14 cellular contexts compared by ENCODE assay signal in the genomic region with DNA sequence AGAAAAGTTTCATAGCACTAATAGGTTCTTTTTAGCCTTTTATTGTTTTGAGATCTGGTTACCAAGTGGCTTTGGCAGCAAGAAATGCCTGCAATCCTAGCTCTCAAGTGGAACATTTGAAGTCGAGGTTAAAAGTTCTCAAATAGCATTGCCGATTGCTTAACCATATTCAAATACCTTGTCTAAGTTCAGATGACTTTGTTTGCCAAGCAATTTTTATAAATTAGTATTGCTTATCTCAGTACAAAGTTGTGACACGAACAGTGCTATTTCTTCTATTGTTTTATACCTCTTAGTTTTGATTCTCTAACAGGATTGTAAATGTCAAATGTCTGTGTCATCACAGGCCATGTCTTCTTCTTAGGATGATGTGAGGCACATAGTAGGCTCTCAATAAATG.
DNase-seq lines count a peak whose midpoint lies in the region; ATAC-seq and TF ChIP-seq lines count a peak whose summit lies in the region.
"Had no signal": no experiment of that assay in that cellular context is flagged by ENCODE, and none has a peak within 500 bp of the region (broad histone marks: within the 10 kb centered on the region; RNA-seq: fewer than 3 reads in every experiment).

No MANE protein-coding gene starts in this region.

- H2BK5ac ChIP-seq in IMR-90 (ENCODE audit: low read depth, low read length, poor library complexity, severe bottlenecking) = peak overlapping the region; percentile 92

- H3K4me3 ChIP-seq in AG04449 (ENCODE audit: low read depth, low read length) (no peak overlapping the region), IMR-90 (ENCODE audit: insufficient read depth, low read depth, low read length) (no peak overlapping the region), mammary epithelial cell (replicated peaks in 1 of 3; ENCODE audit: insufficient read depth in 1 of 3, low read depth in 2 of 3, low read length in 3 of 3) (no peak overlapping the region), esophagus squamous epithelium (no peak overlapping the region)
- H3K4me3 ChIP-seq: heart left ventricle had no signal

- H2BK15ac ChIP-seq in IMR-90 (ENCODE audit: low read depth, low read length) = peak overlapping the region; percentile 99; the same call in 2 of the 3 replicates

- peak overlapping the region; percentile 79; the same call in 1 of the 2 replicates for H3K14ac ChIP-seq in IMR-90 (replicated peaks; ENCODE audit: low read depth, low read length)

- dilution Hi-C loops in IMR-90 (cut with HindIII; ENCODE audit: low sequenced_read_pairs, unreplicated experiment) = no loop called here
- dilution Hi-C loops in mammary epithelial cell (cut with HindIII; ENCODE audit: low sequenced_read_pairs) = no loop called here

- H3K27me3 ChIP-seq in IMR-90 (ENCODE audit: control insufficient read depth, insufficient read depth, low read length) = no peaks in the 10 kb centered on the region
- no peaks in the 10 kb centered on the region for H3K27me3 ChIP-seq in mammary epithelial cell (ENCODE audit: insufficient read depth, low read length)
- no peaks in the 10 kb centered on the region for H3K27me3 ChIP-seq in esophagus squamous epithelium
- H3K27me3 ChIP-seq: heart left ventricle had no signal

- BruUV-seq in IMR-90 (replicated peaks; lab: Mats Ljungman, UMichigan) = no TSS peak
- TSS peak; percentile 67 for BruUV-seq in mammary epithelial cell (replicated peaks; lab: Mats Ljungman, UMichigan)

- no peak overlapping the region for H2AFZ ChIP-seq in IMR-90 (replicated peaks; ENCODE audit: low read length, poor library complexity)
- peak overlapping the region; percentile 62 for H2AFZ ChIP-seq in mammary epithelial cell (ENCODE audit: low read depth, low read length)

- no peaks in the 10 kb centered on the region for H4K20me1 ChIP-seq in IMR-90 (ENCODE audit: insufficient read depth, low read length)
- no peaks in the 10 kb centered on the region for H4K20me1 ChIP-seq in mammary epithelial cell (ENCODE audit: insufficient read depth, low read length)

- no peaks in the 10 kb centered on the region for H3K79me1 ChIP-seq in IMR-90 (ENCODE audit: low read depth in 1 of 2, low read length in 2 of 2)

- no CpG with 5 or more reads among the region's 3 CpGs for WGBS in IMR-90 (ENCODE audit: extremely low coverage in 2 of 2, insufficient read length in 1 of 2), 2 experiments
- WGBS in mammary epithelial cell (ENCODE audit: low coverage, missing lambda C conversion rate) = 0% methylated on average over 3 of the region's 3 CpGs
- whole genome bisulfite sequencing in esophagus squamous epithelium, 2 donors = 44 to 45% methylated on average over 3 of the region's 3 CpGs

- peak overlapping the region; percentile 91 for H2BK120ac ChIP-seq in IMR-90 (ENCODE audit: low read depth, low read length)

- H4K8ac ChIP-seq in IMR-90 (ENCODE audit: low read depth in 2 of 2, low read length in 2 of 2) = peak overlapping the region; percentile 71 to 90; a peak in 3 of 4 replicates

- POLR2A ChIA-PET in AG04449 (lab: Yijun Ruan, JAX) (no interaction called here), IMR-90 (lab: Charles Lee; ENCODE audit: unreplicated experiment) (no interaction called here)

- H3K79me2 ChIP-seq in mammary epithelial cell (ENCODE audit: insufficient read depth, low read length) = no peaks in the 10 kb centered on the region

- H2AK5ac ChIP-seq in IMR-90 (ENCODE audit: low read depth, low read length) = no peak overlapping the region

- in situ Hi-C loops in IMR-90 (cut with MboI; ENCODE audit: low sequenced_read_pairs) = no loop called here
- in situ Hi-C loops in mammary epithelial cell (cut with MboI; ENCODE audit: low sequenced_read_pairs in 2 of 2) = no loop called here

- H3K4me2 ChIP-seq in IMR-90 (ENCODE audit: low read depth, low read length) (peak overlapping the region; percentile 42; the same call in 1 of the 2 replicates), mammary epithelial cell (ENCODE audit: insufficient read depth, low read depth, low read length) (peak overlapping the region; percentile 50)

- TF ChIP-seq POLR2A in IMR-90 (IDR thresholded peaks at IDR 0.05; ENCODE audit: low read depth, low read length) (no peak), esophagus squamous epithelium (IDR thresholded peaks at IDR 0.05) (no peak)

- peaks cover 5% of the 10 kb centered on the region for H3K4me1 ChIP-seq in IMR-90 (ENCODE audit: control insufficient read depth, insufficient read depth, low read length)
- peaks cover 23% of the 10 kb centered on the region for H3K4me1 ChIP-seq in mammary epithelial cell (ENCODE audit: insufficient read depth, low read length)
- no peaks in the 10 kb centered on the region for H3K4me1 ChIP-seq in esophagus squamous epithelium

- peak overlapping the region; percentile 66; the same call in 1 of the 2 replicates for H3K23ac ChIP-seq in IMR-90 (ENCODE audit: low read depth, low read length)

- no peak overlapping the region for H2AK9ac ChIP-seq in IMR-90 (replicated peaks; ENCODE audit: low read depth, low read length, poor library complexity)

- TF ChIP-seq RAD21 in IMR-90 (IDR thresholded peaks at IDR 0.05; ENCODE audit: low read length) = no peak

- peak overlapping the region; percentile 23; the same call in 1 of the 2 replicates for H3K18ac ChIP-seq in IMR-90 (ENCODE audit: low read depth, low read length)

- H3K9ac ChIP-seq in IMR-90 (ENCODE audit: low read depth, low read length) (no peak overlapping the region), mammary epithelial cell (ENCODE audit: insufficient read depth, low read length) (no peak overlapping the region)

- DNase-seq in AG04449 (ENCODE audit: low read depth, low spot score) (peak; percentile 77), IMR-90 (peak; percentile 74), mammary epithelial cell (peak; percentile 35), lung microvascular endothelial cell (ENCODE audit: low read depth in 2 of 2) (peak; percentile 10 to 11), DMS153 treated with DMSO at 0.1 percent for 48 hours (lab: John Stamatoyannopoulos, UW; ENCODE audit: unreplicated experiment) (no peak), esophagus squamous epithelium (lab: John Stamatoyannopoulos, UW) (no peak), SK-N-DZ (ENCODE audit: low spot score) (no peak), OCI-M1 (lab: John Stamatoyannopoulos, UW) (no peak)
- DNase-seq: activated B cell treated with CpG ODN at 0.5 μM for 24 hours; activated T-cell treated with anti-CD3 and anti-CD28 coated beads, Interleukin-2, amount 50 U/mL, for 24 hours; NCI-H1694 treated with DMSO at 0.1 percent for 48 hours; stimulated activated CD4-positive, alpha-beta T cell treated with anti-CD3 and anti-CD28 coated beads, Interleukin-12 subunit alpha, Interleukin-12 subunit beta, amount 100 ng/mL, for 4 hours had no signal

- peak overlapping the region; percentile 93 for H2BK20ac ChIP-seq in IMR-90 (ENCODE audit: low read depth, low read length)

- no peak overlapping the region for H4K5ac ChIP-seq in IMR-90 (ENCODE audit: low read depth, low read length)

- TF ChIP-seq CTCF in AG04449 (IDR thresholded peaks at IDR 0.05; ENCODE audit: insufficient read depth, low read length, missing control alignments) (no peak), IMR-90 (conservative IDR thresholded peaks at IDR 0.05; ENCODE audit: low read depth, low read length) (no peak), mammary epithelial cell (conservative IDR thresholded peaks at IDR 0.05 in 1 of 2, IDR thresholded peaks at IDR 0.05 in 1 of 2; ENCODE audit: extremely low read depth in 1 of 2, insufficient read depth in 1 of 2, low read depth in 1 of 2, low read length in 2 of 2) (no peak), esophagus squamous epithelium (IDR thresholded peaks at IDR 0.05) (no peak)

- intact Hi-C loops in IMR-90 (cut with micrococcal nuclease) (loop anchor here (5.0 to 10.0 kb wide), 2 partner anchors 133 to 150 kb away; no protein-coding TSS in a partner anchor), mammary epithelial cell (cut with micrococcal nuclease) (no loop called here), esophagus squamous epithelium (cut with DNase I) (no loop called here)

- H3K9me3 ChIP-seq in IMR-90 (ENCODE audit: control insufficient read depth, insufficient read depth, low read length) (no peaks in the 10 kb centered on the region), mammary epithelial cell (replicated peaks; ENCODE audit: insufficient read depth, low read length) (no peaks in the 10 kb centered on the region), esophagus squamous epithelium (no peaks in the 10 kb centered on the region)
- H3K9me3 ChIP-seq: heart left ventricle had no signal

- peak; percentile 16 for ATAC-seq in IMR-90 (ENCODE audit: low read depth)

- H3K36me3 ChIP-seq in IMR-90 (ENCODE audit: control insufficient read depth, insufficient read depth, low read length) (no peaks in the 10 kb centered on the region), mammary epithelial cell (ENCODE audit: insufficient read depth, low read length) (no peaks in the 10 kb centered on the region), esophagus squamous epithelium (no peaks in the 10 kb centered on the region)
- H3K36me3 ChIP-seq: heart left ventricle had no signal

- CTCF ChIA-PET in AG04449 (lab: Yijun Ruan, JAX) (interaction anchor here (1.6 kb wide), 1 partner anchor 31 kb away, joined by 6 read pairs; no protein-coding TSS in a partner anchor), IMR-90 (lab: Yijun Ruan, JAX) (no interaction called here), mammary epithelial cell (lab: Charles Lee; ENCODE audit: low non-redundant PET) (no interaction called here)

- H3K4ac ChIP-seq in IMR-90 (ENCODE audit: low read depth, low read length) = peak overlapping the region; percentile 88; the same call in 1 of the 2 replicates

- H3K27ac ChIP-seq in IMR-90 (ENCODE audit: insufficient read depth, low read length) = no peak overlapping the region
- H3K27ac ChIP-seq in mammary epithelial cell (ENCODE audit: insufficient read depth, low read depth, low read length) = peak overlapping the region; percentile 76
- no peak overlapping the region for H3K27ac ChIP-seq in esophagus squamous epithelium
- H3K27ac ChIP-seq: C4-2B, heart left ventricle had no signal

- 0 out of 2 replicates have a peak, but pooled peaks cover 2% of the 10 kb centered on the region for H3K9me1 ChIP-seq in IMR-90 (ENCODE audit: insufficient read depth, low read length)

- no peak overlapping the region for H3K56ac ChIP-seq in IMR-90 (ENCODE audit: extremely low read depth, insufficient read depth, low read length)

- peak overlapping the region; percentile 76 for H4K91ac ChIP-seq in IMR-90 (ENCODE audit: insufficient read depth, low read depth, low read length)

TF ChIP-seq in IMR-90, 13 proteins besides CTCF, POLR2A, EP300 and RAD21:
- TF ChIP-seq MXI1 (IDR thresholded peaks at IDR 0.05; ENCODE audit: borderline replicate concordance, low read depth, low read length) (no peak), CHD1 (IDR thresholded peaks at IDR 0.05; ENCODE audit: low read depth, low read length) (no peak), CEBPB (IDR thresholded peaks at IDR 0.05; ENCODE audit: low read depth, low read length) (peak; percentile 60), FOS (IDR thresholded peaks at IDR 0.05; ENCODE audit: low read depth, low read length) (no peak), MAFK (IDR thresholded peaks at IDR 0.05; ENCODE audit: low read depth, low read length) (no peak)

Comparison
In these comparisons a context has a peak if more than half of its experiments do, and no peak if none do; other contexts are left out.
1. DNase-seq: peak in AG04449 (single experiment), IMR-90 (single experiment), mammary epithelial cell (single experiment) and lung microvascular endothelial cell (2 of 2); none in DMS153 treated with DMSO at 0.1 percent for 48 hours (single experiment), esophagus squamous epithelium (single experiment), SK-N-DZ (single experiment) and OCI-M1 (single experiment).